ENCODE assay signal across 23 cellular contexts in genomic region chr3:141212555-141212954, GRCh38.
"Had no signal": no experiment of that assay in that cellular context is flagged by ENCODE, and none has a peak within 500 bp of the region (broad histone marks: within the 10 kb centered on the region; RNA-seq: fewer than 3 reads in every experiment).

No MANE protein-coding gene starts in this region.

- H3K36me3 Mint-ChIP-seq: naive thymus-derived CD4-positive, alpha-beta T cell had no signal

- DNase-seq: dermis blood vessel endothelial cell; dorsolateral prefrontal cortex; effector CD4-positive, alpha-beta T cell; effector memory CD4-positive, alpha-beta T cell; erythroblast; esophagus squamous epithelium; foreskin fibroblast; foreskin melanocyte; gastrocnemius medialis; glutamatergic neuron; head of caudate nucleus; heart right ventricle; hippocampal formation; left cardiac atrium; left lung; left ventricle myocardium superior; lower lobe of right lung; mesenchymal stem cell; midbrain; naive thymus-derived CD4-positive, alpha-beta T cell had no signal

- H3K9me3 ChIP-seq: gastrocnemius medialis, lower lobe of right lung had no signal

- H3K27ac ChIP-seq: coronary artery, dorsolateral prefrontal cortex, epithelial cell of prostate, esophagus squamous epithelium, gastrocnemius medialis, heart right ventricle, left lung, lower lobe of right lung had no signal

- H3K4me3 ChIP-seq: coronary artery, dorsolateral prefrontal cortex, esophagus squamous epithelium, gastrocnemius medialis, heart right ventricle, left lung, lower lobe of right lung had no signal

- H3K27me3 ChIP-seq: dorsolateral prefrontal cortex, esophagus squamous epithelium, gastrocnemius medialis, heart right ventricle, left lung had no signal

- H3K4me3 Mint-ChIP-seq: naive thymus-derived CD4-positive, alpha-beta T cell had no signal

- H3K4me1 ChIP-seq: esophagus squamous epithelium, gastrocnemius medialis, left lung, lower lobe of right lung had no signal

- H3K36me3 ChIP-seq: esophagus squamous epithelium, gastrocnemius medialis, heart right ventricle, left lung, lower lobe of right lung had no signal

- H3K4me1 Mint-ChIP-seq: naive thymus-derived CD4-positive, alpha-beta T cell had no signal

- ATAC-seq: esophagus mucosa; gastrocnemius medialis; heart right ventricle; left cardiac atrium; left lung; left ventricle myocardium superior; lower lobe of right lung; naive thymus-derived CD4-positive, alpha-beta T cell had no signal
